1 cellular context compared by ENCODE assay signal in the genomic region with DNA sequence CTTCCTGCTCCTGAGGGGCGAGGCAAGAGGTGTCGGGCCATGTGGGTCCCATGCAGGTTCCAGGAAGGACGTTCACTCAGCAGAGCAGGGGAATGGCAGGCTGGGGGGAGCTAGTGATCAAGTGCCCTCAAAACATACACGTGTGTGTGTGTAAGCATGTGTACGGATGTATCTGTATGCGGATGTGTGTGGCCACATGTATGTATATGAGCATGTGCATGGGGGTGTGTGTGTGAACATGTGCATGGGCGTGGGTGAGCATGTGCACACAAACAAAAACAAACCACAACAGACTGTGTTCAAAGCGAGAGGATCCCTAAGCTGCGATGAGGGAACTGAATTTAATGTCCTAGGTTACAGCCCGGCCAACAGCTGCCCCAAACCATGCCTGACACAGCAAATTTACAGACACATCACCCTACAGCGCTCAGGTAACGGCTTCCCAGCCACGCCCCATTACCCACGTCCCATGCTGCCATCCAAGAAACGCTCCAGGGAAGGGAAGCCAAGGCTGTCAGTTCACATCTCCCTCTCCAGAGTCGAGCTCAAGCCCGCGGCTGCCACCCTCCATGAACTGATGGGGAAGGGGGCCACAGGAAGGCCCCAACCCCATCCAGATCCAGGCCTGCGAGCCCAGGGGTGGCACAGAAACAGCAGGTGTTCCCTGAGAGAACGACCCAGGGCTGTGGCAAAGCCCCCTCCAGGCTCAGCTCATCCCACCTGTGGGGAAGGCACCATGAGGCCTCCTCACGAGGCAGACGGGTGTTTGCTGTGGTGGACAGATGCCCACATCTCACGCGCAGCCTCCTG.
TF ChIP-seq lines count a peak whose summit lies in the region.

No MANE protein-coding gene starts in this region.

TF ChIP-seq in HepG2, 621 proteins besides CTCF, POLR2A, EP300 and RAD21:
- TF ChIP-seq, protein P1, sequence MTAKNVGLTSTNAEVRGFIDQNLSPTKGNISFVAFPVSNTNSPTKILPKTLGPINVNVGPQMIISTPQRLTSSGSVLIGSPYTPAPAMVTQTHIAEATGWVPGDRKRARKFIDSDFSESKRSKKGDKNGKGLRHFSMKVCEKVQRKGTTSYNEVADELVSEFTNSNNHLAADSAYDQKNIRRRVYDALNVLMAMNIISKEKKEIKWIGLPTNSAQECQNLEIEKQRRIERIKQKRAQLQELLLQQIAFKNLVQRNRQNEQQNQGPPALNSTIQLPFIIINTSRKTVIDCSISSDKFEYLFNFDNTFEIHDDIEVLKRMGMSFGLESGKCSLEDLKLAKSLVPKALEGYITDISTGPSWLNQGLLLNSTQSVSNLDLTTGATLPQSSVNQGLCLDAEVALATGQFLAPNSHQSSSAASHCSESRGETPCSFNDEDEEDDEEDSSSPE (CRISPR knock-in tag; IDR thresholded peaks at IDR 0.05) = no peak
- no peak for TF ChIP-seq ZNF343 (CRISPR knock-in tag; IDR thresholded peaks at IDR 0.05)
- no peak for TF ChIP-seq DR1 (CRISPR knock-in tag; IDR thresholded peaks at IDR 0.05)
- no peak for TF ChIP-seq ZBTB21 (CRISPR knock-in tag; IDR thresholded peaks at IDR 0.05)
- TF ChIP-seq ZNF780A (CRISPR knock-in tag; IDR thresholded peaks at IDR 0.05) = no peak
- TF ChIP-seq, protein P2, sequence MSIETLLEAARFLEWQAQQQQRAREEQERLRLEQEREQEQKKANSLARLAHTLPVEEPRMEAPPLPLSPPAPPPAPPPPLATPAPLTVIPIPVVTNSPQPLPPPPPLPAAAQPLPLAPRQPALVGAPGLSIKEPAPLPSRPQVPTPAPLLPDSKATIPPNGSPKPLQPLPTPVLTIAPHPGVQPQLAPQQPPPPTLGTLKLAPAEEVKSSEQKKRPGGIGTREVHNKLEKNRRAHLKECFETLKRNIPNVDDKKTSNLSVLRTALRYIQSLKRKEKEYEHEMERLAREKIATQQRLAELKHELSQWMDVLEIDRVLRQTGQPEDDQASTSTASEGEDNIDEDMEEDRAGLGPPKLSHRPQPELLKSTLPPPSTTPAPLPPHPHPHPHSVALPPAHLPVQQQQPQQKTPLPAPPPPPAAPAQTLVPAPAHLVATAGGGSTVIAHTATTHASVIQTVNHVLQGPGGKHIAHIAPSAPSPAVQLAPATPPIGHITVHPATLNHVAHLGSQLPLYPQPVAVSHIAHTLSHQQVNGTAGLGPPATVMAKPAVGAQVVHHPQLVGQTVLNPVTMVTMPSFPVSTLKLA (IDR thresholded peaks at IDR 0.05) = peak; percentile 87
TF ChIP-seq in HepG2: peak in this region for 1.
